ENCODE assay signal across 1 cellular context in genomic region chr17:32152130-32152529, GRCh38.
TF ChIP-seq lines count a peak whose summit lies in the region.

No MANE protein-coding gene starts in this region.

TF ChIP-seq in SK-N-SH, 30 proteins besides CTCF, POLR2A, EP300 and RAD21 (continued from another document):
- TF ChIP-seq REST (IDR thresholded peaks at IDR 0.05; ENCODE audit: low read depth, low read length) (no peak), CHD2 (IDR thresholded peaks at IDR 0.05; ENCODE audit: low read length, partially characterized antibody) (no peak), MXI1 (IDR thresholded peaks at IDR 0.05; ENCODE audit: low read depth, low read length) (no peak), MEF2A (IDR thresholded peaks at IDR 0.05; ENCODE audit: borderline replicate concordance, low read depth) (no peak)
